2 cellular contexts compared by ENCODE assay signal in the genomic region with DNA sequence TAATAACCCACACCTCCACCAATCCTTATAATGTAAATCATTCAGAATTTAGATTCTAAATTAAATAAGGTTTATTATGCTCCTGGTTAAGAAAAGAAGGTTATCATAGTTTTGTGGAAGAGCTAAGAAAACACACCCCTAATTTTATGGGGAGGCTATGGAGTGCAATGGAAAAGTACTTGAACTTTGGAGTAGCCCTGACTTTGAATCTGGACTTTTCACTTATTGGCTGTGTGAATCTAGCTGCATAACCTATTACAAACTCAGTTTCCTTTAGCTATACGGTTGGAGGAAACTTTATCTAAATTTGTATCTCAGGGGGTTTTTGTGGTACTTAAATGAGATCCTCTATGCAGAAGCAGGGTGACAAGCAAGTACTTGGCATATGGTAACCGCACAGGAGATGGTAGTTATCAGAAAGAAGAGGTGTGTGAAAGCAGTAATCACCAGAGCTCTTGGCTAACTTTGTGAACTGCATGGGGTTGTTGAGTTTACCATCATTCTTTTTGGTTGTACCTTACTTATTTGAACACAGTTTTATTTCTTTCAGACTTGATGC.
TF ChIP-seq lines count a peak whose summit lies in the region.

No MANE protein-coding gene starts in this region.

TF ChIP-seq in liver, 16 proteins besides CTCF, POLR2A, EP300 and RAD21:
- TF ChIP-seq NR2F2 (IDR thresholded peaks at IDR 0.05) (no peak), SP1 (IDR thresholded peaks at IDR 0.05) (peak; percentile 15), RXRA (IDR thresholded peaks at IDR 0.05) (peak in 1 of 2 donors; percentile 15), ZBTB33 (IDR thresholded peaks at IDR 0.05) (no peak), HNF4A (conservative IDR thresholded peaks at IDR 0.05) (peak; percentile 70 to 74)

TF ChIP-seq in HepG2, 621 proteins besides CTCF, POLR2A, EP300 and RAD21:
- TF ChIP-seq FOXO1 (CRISPR knock-in tag; IDR thresholded peaks at IDR 0.05) = no peak
- TF ChIP-seq, protein P1, sequence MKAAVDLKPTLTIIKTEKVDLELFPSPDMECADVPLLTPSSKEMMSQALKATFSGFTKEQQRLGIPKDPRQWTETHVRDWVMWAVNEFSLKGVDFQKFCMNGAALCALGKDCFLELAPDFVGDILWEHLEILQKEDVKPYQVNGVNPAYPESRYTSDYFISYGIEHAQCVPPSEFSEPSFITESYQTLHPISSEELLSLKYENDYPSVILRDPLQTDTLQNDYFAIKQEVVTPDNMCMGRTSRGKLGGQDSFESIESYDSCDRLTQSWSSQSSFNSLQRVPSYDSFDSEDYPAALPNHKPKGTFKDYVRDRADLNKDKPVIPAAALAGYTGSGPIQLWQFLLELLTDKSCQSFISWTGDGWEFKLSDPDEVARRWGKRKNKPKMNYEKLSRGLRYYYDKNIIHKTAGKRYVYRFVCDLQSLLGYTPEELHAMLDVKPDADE (CRISPR knock-in tag; IDR thresholded peaks at IDR 0.05) = no peak
- TF ChIP-seq RBAK (CRISPR knock-in tag; IDR thresholded peaks at IDR 0.05) = no peak
- no peak for TF ChIP-seq ZNF136 (CRISPR knock-in tag; IDR thresholded peaks at IDR 0.05; ENCODE audit: low read depth)
- TF ChIP-seq SMYD3 (CRISPR knock-in tag; IDR thresholded peaks at IDR 0.05) = no peak
- TF ChIP-seq PBX2 (CRISPR knock-in tag; IDR thresholded peaks at IDR 0.05) = no peak
- TF ChIP-seq ZNF121 (CRISPR knock-in tag; IDR thresholded peaks at IDR 0.05) = no peak
- no peak for TF ChIP-seq ZNF569 (CRISPR knock-in tag; IDR thresholded peaks at IDR 0.05; ENCODE audit: borderline replicate concordance)
- no peak for TF ChIP-seq MED13 (CRISPR knock-in tag; IDR thresholded peaks at IDR 0.05)
- no peak for TF ChIP-seq KDM4B (CRISPR knock-in tag; IDR thresholded peaks at IDR 0.05)
- no peak for TF ChIP-seq NR2C2 (CRISPR knock-in tag; IDR thresholded peaks at IDR 0.05; ENCODE audit: borderline replicate concordance)
- TF ChIP-seq ZNF556 (CRISPR knock-in tag; IDR thresholded peaks at IDR 0.05; ENCODE audit: borderline replicate concordance) = no peak
- no peak for TF ChIP-seq RCOR2 (CRISPR knock-in tag; IDR thresholded peaks at IDR 0.05)
- no peak for TF ChIP-seq ZBTB44 (CRISPR knock-in tag; IDR thresholded peaks at IDR 0.05)
- TF ChIP-seq ZNF891 (CRISPR knock-in tag; IDR thresholded peaks at IDR 0.05) = no peak
